In genomic region chr20:33811763-33812672, GRCh38 we compare ENCODE assay signal across 8 cellular contexts. TPM values are rescaled to one million over a fixed set of nuclear protein-coding genes. Genes with fewer than 3 reads are reported as not detected.
A peak's percentile ranks its signal among the peaks of the same experiment; 100 is the strongest.
DNase-seq lines count a peak whose midpoint lies in the region; ATAC-seq lines count a peak whose summit lies in the region.

No MANE protein-coding gene starts in this region.

- H3K27ac Mint-ChIP-seq in T-helper 2 cell treated with Interferon-gamma antibody and Interleukin-4, amounts not matched to agents 5 μg/mL and 100 μg/mL, for 36 hours, result peak overlapping the region; percentile 99
- H3K27ac Mint-ChIP-seq in central memory CD8-positive, alpha-beta T cell (ENCODE audit: low read depth), result peak overlapping the region; percentile 94

- H3K27me3 Mint-ChIP-seq in T-helper 2 cell treated with Interferon-gamma antibody and Interleukin-4, amounts not matched to agents 5 μg/mL and 100 μg/mL, for 36 hours (ENCODE audit: low read depth), result no peaks in the 10 kb centered on the region
- no peaks in the 10 kb centered on the region for H3K27me3 Mint-ChIP-seq in central memory CD8-positive, alpha-beta T cell

- peaks cover 26% of the 10 kb centered on the region for H3K36me3 Mint-ChIP-seq in T-helper 2 cell treated with Interferon-gamma antibody and Interleukin-4, amounts not matched to agents 5 μg/mL and 100 μg/mL, for 36 hours (ENCODE audit: low read depth)
- H3K36me3 Mint-ChIP-seq in central memory CD8-positive, alpha-beta T cell (ENCODE audit: insufficient read depth), result peaks cover 9% of the 10 kb centered on the region

- peak; percentile 99 for DNase-seq in HPDE6-E6E7 (ENCODE audit: extremely low spot score)
- peak; percentile 75 for DNase-seq in T-helper 2 cell treated with Interferon-gamma antibody and Interleukin-4, amounts not matched to agents 5 μg/mL and 100 μg/mL, for 36 hours (ENCODE audit: low spot score)
- no peak for DNase-seq in central memory CD8-positive, alpha-beta T cell (ENCODE audit: low spot score in 2 of 2)
- peak; percentile 48 to 61 for DNase-seq in left colon
- peak; percentile 13 to 19 for DNase-seq in stimulated activated CD4-positive, alpha-beta T cell treated with anti-CD3 and anti-CD28 coated beads, Interleukin-2, amount 100 ng/mL, for 48 hours
- DNase-seq in NCI-H524 treated with DMSO at 0.1 percent for 48 hours (lab: John Stamatoyannopoulos, UW), result no peak

- intact Hi-C loops in left colon (cut with DNase I, micrococcal nuclease), result no loop called here

- H3K9me3 Mint-ChIP-seq in T-helper 2 cell treated with Interferon-gamma antibody and Interleukin-4, amounts not matched to agents 5 μg/mL and 100 μg/mL, for 36 hours, result no peaks in the 10 kb centered on the region
- no peaks in the 10 kb centered on the region for H3K9me3 Mint-ChIP-seq in central memory CD8-positive, alpha-beta T cell

- peaks cover 34% of the 10 kb centered on the region for H3K4me1 Mint-ChIP-seq in T-helper 2 cell treated with Interferon-gamma antibody and Interleukin-4, amounts not matched to agents 5 μg/mL and 100 μg/mL, for 36 hours (ENCODE audit: low read depth)
- peaks cover 45% of the 10 kb centered on the region for H3K4me1 Mint-ChIP-seq in central memory CD8-positive, alpha-beta T cell

- H3K4me3 Mint-ChIP-seq in T-helper 2 cell treated with Interferon-gamma antibody and Interleukin-4, amounts not matched to agents 5 μg/mL and 100 μg/mL, for 36 hours, result peak overlapping the region; percentile 90
- peak overlapping the region; percentile 91 for H3K4me3 Mint-ChIP-seq in central memory CD8-positive, alpha-beta T cell

- ATAC-seq in GM18502 (IDR thresholded peaks at IDR 0.05; ENCODE audit: poor library complexity, unreplicated experiment) (peak; percentile 11), left colon (peak; percentile 37), GM19463 (IDR thresholded peaks at IDR 0.05; ENCODE audit: unreplicated experiment) (no peak)
- ATAC-seq in central memory CD8-positive, alpha-beta T cell (replicated peaks; ENCODE audit: extremely low read depth, poor library complexity, severe bottlenecking), result peak; percentile 11

RNA-seq across cellular contexts. Expression of gene CHMP4B, which starts 0.9 kb away (rescaled TPM):
- 100 to 1,000 TPM; 166 to 233 TPM for total RNA-seq in left colon

Comparison
In these comparisons a context has a peak if more than half of its experiments do, and no peak if none do; other contexts are left out.
1. DNase-seq: peak in HPDE6-E6E7 (single experiment), T-helper 2 cell treated with Interferon-gamma antibody and Interleukin-4, amounts not matched to agents 5 μg/mL and 100 μg/mL, for 36 hours (single experiment), left colon (2 of 2) and stimulated activated CD4-positive, alpha-beta T cell treated with anti-CD3 and anti-CD28 coated beads, Interleukin-2, amount 100 ng/mL, for 48 hours (2 of 2); none in central memory CD8-positive, alpha-beta T cell (0 of 2) and NCI-H524 treated with DMSO at 0.1 percent for 48 hours (single experiment).